14 cellular contexts compared by ENCODE assay signal in the genomic region with DNA sequence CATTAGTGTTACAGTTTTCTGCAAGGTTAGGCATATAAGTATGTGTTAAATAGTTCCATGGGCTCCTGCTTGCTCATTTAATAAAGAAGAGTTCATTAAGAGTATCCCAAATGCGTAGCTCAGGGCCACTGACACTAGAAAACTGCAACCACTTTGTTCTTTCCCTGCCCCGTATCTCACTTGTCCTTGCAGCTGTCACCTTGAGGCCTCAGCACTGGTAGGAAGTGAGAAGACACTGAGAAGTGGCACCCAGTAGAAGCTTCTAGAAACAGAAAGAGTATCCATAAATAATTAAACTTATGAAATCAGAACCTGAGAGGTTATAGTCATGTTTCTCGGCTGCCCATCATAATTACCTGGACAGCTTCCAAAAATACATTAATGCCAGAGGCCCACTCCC.
DNase-seq lines count a peak whose midpoint lies in the region; ATAC-seq and TF ChIP-seq lines count a peak whose summit lies in the region.
"Had no signal": no experiment of that assay in that cellular context is flagged by ENCODE, and none has a peak within 500 bp of the region (broad histone marks: within the 10 kb centered on the region; RNA-seq: fewer than 3 reads in every experiment).

No MANE protein-coding gene starts in this region.

- peaks cover 0 to 4% (median 4%) of the 10 kb centered on the region in 5 donors for H3K9me3 Mint-ChIP-seq in CD8-positive, alpha-beta memory T cell

- no peaks in the 10 kb centered on the region for H3K36me3 ChIP-seq in esophagus muscularis mucosa
- no peaks in the 10 kb centered on the region for H3K36me3 ChIP-seq in CD8-positive, alpha-beta memory T cell (ENCODE audit: insufficient read depth, low read length)
- H3K36me3 ChIP-seq: BLaER1 treated with 17β-estradiol and CSF1 and Interleukin-3, amounts not matched to agents 10 nM and 100 nM; SJSA1 had no signal

- no peaks in the 10 kb centered on the region for H3K9me3 ChIP-seq in esophagus muscularis mucosa
- no peaks in the 10 kb centered on the region for H3K9me3 ChIP-seq in CD8-positive, alpha-beta memory T cell (ENCODE audit: low read length)
- H3K9me3 ChIP-seq: BLaER1 treated with 17β-estradiol and CSF1 and Interleukin-3, amounts not matched to agents 10 nM and 100 nM; SJSA1 had no signal

- no peak overlapping the region for H3K4me3 Mint-ChIP-seq in CD8-positive, alpha-beta memory T cell

- H3K27me3 Mint-ChIP-seq in CD8-positive, alpha-beta memory T cell: peaks cover 0 to 4% of the 10 kb centered on the region in 2 donors

- WGBS in esophagus muscularis mucosa: 86% methylated on average over 3 of the region's 3 CpGs

- no peaks in the 10 kb centered on the region for H3K27me3 ChIP-seq in esophagus muscularis mucosa
- no peaks in the 10 kb centered on the region for H3K27me3 ChIP-seq in CD8-positive, alpha-beta memory T cell (ENCODE audit: insufficient read depth, low read length, poor library complexity, severe bottlenecking)
- H3K27me3 ChIP-seq: BLaER1 treated with 17β-estradiol and CSF1 and Interleukin-3, amounts not matched to agents 10 nM and 100 nM; SJSA1 had no signal

- H3K4me1 Mint-ChIP-seq in CD8-positive, alpha-beta memory T cell: no peaks in the 10 kb centered on the region

- no peak for TF ChIP-seq POLR2A in esophagus muscularis mucosa (IDR thresholded peaks at IDR 0.05; ENCODE audit: low read depth)

- H3K4me3 ChIP-seq in esophagus muscularis mucosa: no peak overlapping the region
- no peak overlapping the region for H3K4me3 ChIP-seq in CD8-positive, alpha-beta memory T cell (ENCODE audit: low read length)
- H3K4me3 ChIP-seq: BLaER1 treated with 17β-estradiol and CSF1 and Interleukin-3, amounts not matched to agents 10 nM and 100 nM; SJSA1 had no signal

- intact Hi-C loops in esophagus muscularis mucosa (cut with DNase I): no loop called here

- TF ChIP-seq CTCF in esophagus muscularis mucosa (IDR thresholded peaks at IDR 0.05): no peak

- H3K4me1 ChIP-seq in esophagus muscularis mucosa: no peaks in the 10 kb centered on the region
- H3K4me1 ChIP-seq in CD8-positive, alpha-beta memory T cell (ENCODE audit: insufficient read depth, low read length): no peaks in the 10 kb centered on the region
- H3K4me1 ChIP-seq: BLaER1 treated with 17β-estradiol and CSF1 and Interleukin-3, amounts not matched to agents 10 nM and 100 nM; SJSA1 had no signal

- peak; percentile 39 for DNase-seq in NCI-H2196 (lab: John Stamatoyannopoulos, UW; ENCODE audit: unreplicated experiment)
- no peak for DNase-seq in NCI-H2196 treated with DMSO at 0.1 percent for 48 hours (lab: John Stamatoyannopoulos, UW; ENCODE audit: unreplicated experiment)
- peak; percentile 10 for DNase-seq in NCI-H1092 (lab: John Stamatoyannopoulos, UW)
- peak; percentile 66 for DNase-seq in esophagus muscularis mucosa (ENCODE audit: extremely low spot score)
- no peak for DNase-seq in CD8-positive, alpha-beta memory T cell
- DNase-seq in C1 segment of cervical spinal cord (lab: John Stamatoyannopoulos, UW): no peak
- DNase-seq: GF-D8, H7, MM.1S, NCI-H510A, T-helper 2 cell had no signal

- H3K27ac ChIP-seq in esophagus muscularis mucosa (replicated peaks in 1 of 4): no peak overlapping the region
- no peak overlapping the region for H3K27ac ChIP-seq in CD8-positive, alpha-beta memory T cell (ENCODE audit: low read depth, low read length)
- H3K27ac ChIP-seq: BLaER1 treated with 17β-estradiol and CSF1 and Interleukin-3, amounts not matched to agents 10 nM and 100 nM; SJSA1 had no signal

- TF ChIP-seq EP300 in esophagus muscularis mucosa (IDR thresholded peaks at IDR 0.05): no peak

- peak; percentile 59 for ATAC-seq in GM19395 (IDR thresholded peaks at IDR 0.05; ENCODE audit: unreplicated experiment)

- CTCF ChIA-PET in CD8-positive, alpha-beta memory T cell (lab: Charles Lee): no interaction called here

- POLR2A ChIA-PET in CD8-positive, alpha-beta memory T cell (lab: Charles Lee): no interaction called here

- no peak overlapping the region for H3K27ac Mint-ChIP-seq in CD8-positive, alpha-beta memory T cell

- H3K36me3 Mint-ChIP-seq in CD8-positive, alpha-beta memory T cell: no peaks in the 10 kb centered on the region

Comparison
In these comparisons a context has a peak if more than half of its experiments do, and no peak if none do; other contexts are left out.
1. DNase-seq: peak in NCI-H2196 (single experiment), NCI-H1092 (single experiment) and esophagus muscularis mucosa (single experiment); none in NCI-H2196 treated with DMSO at 0.1 percent for 48 hours (single experiment), CD8-positive, alpha-beta memory T cell (0 of 5) and C1 segment of cervical spinal cord (0 of 14).